8 cellular contexts compared by ENCODE assay signal in the genomic region with DNA sequence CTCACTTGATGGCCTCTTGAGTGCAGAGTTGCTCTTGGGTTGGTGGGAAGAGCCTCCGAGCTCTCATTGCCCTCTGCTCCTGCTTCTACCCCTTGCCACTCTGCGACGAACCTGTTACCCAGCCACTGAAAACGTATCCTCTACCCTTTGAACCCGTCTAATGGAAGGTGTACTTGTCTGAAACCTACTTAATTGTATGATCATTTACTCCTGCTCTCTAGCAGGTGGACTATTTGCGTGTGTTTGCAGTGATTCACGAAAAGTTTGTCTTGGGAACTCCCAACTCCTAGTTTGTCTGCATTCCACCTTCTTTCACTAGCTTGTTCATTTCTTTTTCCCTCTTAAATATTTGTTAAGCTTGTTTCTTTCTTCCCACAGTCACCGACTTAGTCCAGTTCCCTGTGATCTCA. TPM values are rescaled to one million over a fixed set of nuclear protein-coding genes. Genes with fewer than 3 reads are reported as not detected.
DNase-seq lines count a peak whose midpoint lies in the region; ATAC-seq and TF ChIP-seq lines count a peak whose summit lies in the region.

No MANE protein-coding gene starts in this region.

- no TSS peak for BruUV-seq in Panc1 (replicated peaks; lab: Mats Ljungman, UMichigan)

- H3K27me3 ChIP-seq in Panc1 (ENCODE audit: control insufficient read depth, insufficient read depth, low read length) (no peaks in the 10 kb centered on the region), esophagus (ENCODE audit: control insufficient read depth in 1 of 2, insufficient read depth in 2 of 2, low read length in 2 of 2) (no peaks in the 10 kb centered on the region), neuron (ENCODE audit: insufficient read depth, low read length) (no peaks in the 10 kb centered on the region)

- H3K4me1 ChIP-seq in Panc1 (ENCODE audit: control insufficient read depth, insufficient read depth, low read length) (peaks cover 12% of the 10 kb centered on the region; the same call in 1 of the 2 replicates), esophagus (ENCODE audit: control insufficient read depth in 2 of 2, insufficient read depth in 2 of 2, low read length in 1 of 2) (peaks cover 0 to 2% of the 10 kb centered on the region in 2 donors), neuron (ENCODE audit: insufficient read depth, low read length) (peaks cover 20% of the 10 kb centered on the region)

- peak overlapping the region; percentile 58 to 87 for H3K4me3 ChIP-seq in Panc1 (ENCODE audit: low read depth in 2 of 2, low read length in 2 of 2)
- peak overlapping the region; percentile 52 to 67 for H3K4me3 ChIP-seq in esophagus (ENCODE audit: low read depth in 1 of 2, low read length in 2 of 2)
- H3K4me3 ChIP-seq in neuron (ENCODE audit: low read length), result peak overlapping the region; percentile 96

- peak overlapping the region; percentile 75 for H2AFZ ChIP-seq in neuron (ENCODE audit: low read depth, low read length)

- ATAC-seq in GM21576 (IDR thresholded peaks at IDR 0.05; ENCODE audit: unreplicated experiment) (peak; percentile 3), Panc1 (peak; percentile 24), HG03159 (IDR thresholded peaks at IDR 0.05; ENCODE audit: unreplicated experiment) (no peak), HG02759 (IDR thresholded peaks at IDR 0.05; ENCODE audit: unreplicated experiment) (no peak)

- POLR2A ChIA-PET in Panc1 (lab: Charles Lee), result no interaction called here

- TF ChIP-seq CTCF in C4-2B (conservative IDR thresholded peaks at IDR 0.05) (no peak), Panc1 (IDR thresholded peaks at IDR 0.05) (no peak)

- no peaks in the 10 kb centered on the region for H3K36me3 ChIP-seq in Panc1 (ENCODE audit: control insufficient read depth, insufficient read depth, low read length)
- peaks cover 0 to 8% of the 10 kb centered on the region in 2 donors for H3K36me3 ChIP-seq in esophagus (ENCODE audit: control insufficient read depth in 2 of 2, insufficient read depth in 2 of 2, low read length in 1 of 2)
- H3K36me3 ChIP-seq in neuron (ENCODE audit: insufficient read depth, low read length), result peaks cover 36% of the 10 kb centered on the region

- in situ Hi-C loops in Panc1 (cut with HindIII; ENCODE audit: low pct_unique_long_range_greater_than_20kb, low sequenced_read_pairs), result no loop called here

- 7 to 11% methylated on average over 8 of the region's 8 CpGs for WGBS in esophagus, 2 donors

- H3K9me3 ChIP-seq in Panc1 (ENCODE audit: control insufficient read depth, insufficient read depth, low read depth, low read length) (no peaks in the 10 kb centered on the region), esophagus (ENCODE audit: control insufficient read depth in 2 of 2, insufficient read depth in 1 of 2, low read depth in 1 of 2, low read length in 1 of 2) (no peaks in the 10 kb centered on the region), neuron (ENCODE audit: low read length) (peaks cover 11% of the 10 kb centered on the region)

- intact Hi-C loops in Panc1 (cut with micrococcal nuclease; ENCODE audit: unreplicated experiment), result no loop called here

- CTCF ChIA-PET in Panc1 (lab: Charles Lee), result no interaction called here

- no peak for DNase-seq in Panc1 (ENCODE audit: low read depth, low spot score)
- no peak for DNase-seq in DMS 273 (lab: John Stamatoyannopoulos, UW; ENCODE audit: unreplicated experiment)

- H3K27ac ChIP-seq in C4-2B (peak overlapping the region; percentile 81), Panc1 (ENCODE audit: low read length) (peak overlapping the region; percentile 91), esophagus (ENCODE audit: low read depth in 2 of 2, low read length in 1 of 2) (peak overlapping the region; percentile 73 to 79)

RNA-seq across cellular contexts. Expression of a gene that starts 0.5 kb away (rescaled TPM):
- 9.8 TPM for total RNA-seq in Panc1 (2021; ENCODE audit: unreplicated experiment)
- polyA plus RNA-seq in Panc1 (2012; ENCODE audit: insufficient read length), result 6.4 TPM
- polyA plus RNA-seq in esophagus, result 10 to 100 TPM; 14.2 to 20.6 TPM

Comparison
In these comparisons a context has a peak if more than half of its experiments do, and no peak if none do; other contexts are left out.
1. ATAC-seq: peak in GM21576 (single experiment) and Panc1 (single experiment); none in HG03159 (single experiment) and HG02759 (single experiment).
2. Peak in every context shown above with its lines, with median percentiles within 50 percentile points of each other: H3K27ac ChIP-seq and H3K4me3 ChIP-seq.